1 cellular context compared by ENCODE assay signal in genomic region chr15:72758195-72758594, GRCh38.
TF ChIP-seq lines count a peak whose summit lies in the region.

No MANE protein-coding gene starts in this region.

TF ChIP-seq in K562, 482 proteins besides CTCF, POLR2A, EP300 and RAD21 (continued from another document):
- TF ChIP-seq, protein P1, sequence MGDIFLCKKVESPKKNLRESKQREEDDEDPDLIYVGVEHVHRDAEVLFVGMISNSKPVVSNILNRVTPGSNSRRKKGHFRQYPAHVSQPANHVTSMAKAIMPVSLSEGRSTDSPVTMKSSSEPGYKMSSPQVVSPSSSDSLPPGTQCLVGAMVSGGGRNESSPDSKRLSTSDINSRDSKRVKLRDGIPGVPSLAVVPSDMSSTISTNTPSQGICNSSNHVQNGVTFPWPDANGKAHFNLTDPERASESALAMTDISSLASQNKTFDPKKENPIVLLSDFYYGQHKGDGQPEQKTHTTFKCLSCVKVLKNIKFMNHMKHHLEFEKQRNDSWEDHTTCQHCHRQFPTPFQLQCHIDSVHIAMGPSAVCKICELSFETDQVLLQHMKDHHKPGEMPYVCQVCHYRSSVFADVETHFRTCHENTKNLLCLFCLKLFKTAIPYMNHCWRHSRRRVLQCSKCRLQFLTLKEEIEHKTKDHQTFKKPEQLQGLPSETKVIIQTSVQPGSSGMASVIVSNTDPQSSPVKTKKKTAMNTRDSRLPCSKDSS (IDR thresholded peaks at IDR 0.05; ENCODE audit: low read depth, partially characterized antibody), result no peak
- TF ChIP-seq ZBTB12 (CRISPR knock-in tag; IDR thresholded peaks at IDR 0.05) (no peak), ZNF512 (tag; IDR thresholded peaks at IDR 0.05) (no peak), SAFB2 (IDR thresholded peaks at IDR 0.05; ENCODE audit: borderline replicate concordance, low read depth, low read length, severe bottlenecking) (no peak), MIER1 (IDR thresholded peaks at IDR 0.05; ENCODE audit: low read depth) (no peak), EHMT2 (IDR thresholded peaks at IDR 0.05) (no peak)
- TF ChIP-seq, protein P2, sequence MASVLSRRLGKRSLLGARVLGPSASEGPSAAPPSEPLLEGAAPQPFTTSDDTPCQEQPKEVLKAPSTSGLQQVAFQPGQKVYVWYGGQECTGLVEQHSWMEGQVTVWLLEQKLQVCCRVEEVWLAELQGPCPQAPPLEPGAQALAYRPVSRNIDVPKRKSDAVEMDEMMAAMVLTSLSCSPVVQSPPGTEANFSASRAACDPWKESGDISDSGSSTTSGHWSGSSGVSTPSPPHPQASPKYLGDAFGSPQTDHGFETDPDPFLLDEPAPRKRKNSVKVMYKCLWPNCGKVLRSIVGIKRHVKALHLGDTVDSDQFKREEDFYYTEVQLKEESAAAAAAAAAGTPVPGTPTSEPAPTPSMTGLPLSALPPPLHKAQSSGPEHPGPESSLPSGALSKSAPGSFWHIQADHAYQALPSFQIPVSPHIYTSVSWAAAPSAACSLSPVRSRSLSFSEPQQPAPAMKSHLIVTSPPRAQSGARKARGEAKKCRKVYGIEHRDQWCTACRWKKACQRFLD (CRISPR knock-in tag; IDR thresholded peaks at IDR 0.05), result no peak
TF ChIP-seq in K562: peak in this region for 0.
